Comparison of ENCODE assay signal across 1 cellular context in genomic region chr16:67679935-67680897, GRCh38.
TF ChIP-seq lines count a peak whose summit lies in the region.

No MANE protein-coding gene starts in this region.

TF ChIP-seq in HEK293, 187 proteins besides CTCF, POLR2A, EP300 and RAD21 (continued from another document):
- TF ChIP-seq ZNF148 (tag by site-specific recombination; IDR thresholded peaks at IDR 0.05; ENCODE audit: borderline replicate concordance), result no peak
